1 cellular context compared by ENCODE assay signal in genomic region chr14:39113685-39114072, GRCh38.
TF ChIP-seq lines count a peak whose summit lies in the region.

No MANE protein-coding gene starts in this region.

TF ChIP-seq in K562, 482 proteins besides CTCF, POLR2A, EP300 and RAD21:
- no peak for TF ChIP-seq U2AF1 (optimal IDR thresholded peaks at IDR 0.05; ENCODE audit: low read depth, low read length)
- TF ChIP-seq NFRKB (IDR thresholded peaks at IDR 0.05; ENCODE audit: low read depth) = no peak
